In the genomic region with DNA sequence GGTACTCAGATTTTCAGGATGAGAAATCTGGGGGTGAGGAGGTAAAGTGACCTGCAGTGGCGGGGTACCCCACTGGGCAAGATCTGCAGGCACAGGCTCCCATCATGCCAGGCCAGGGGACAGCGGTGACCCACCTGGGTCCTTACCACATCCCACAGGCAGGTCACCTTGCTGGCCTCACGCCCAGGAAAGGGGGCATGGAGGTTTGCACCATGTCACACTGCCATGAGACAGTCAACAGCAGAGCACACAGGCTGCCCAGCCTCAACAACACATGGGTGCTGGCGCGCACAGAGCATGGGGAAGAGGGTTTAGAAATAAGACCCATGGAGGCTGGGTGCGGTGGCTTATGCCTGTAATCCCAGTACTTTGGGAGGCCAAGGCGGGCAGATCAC, we compare ENCODE assay signal across 17 cellular contexts. TPM values are rescaled to one million over a fixed set of nuclear protein-coding genes. Genes with fewer than 3 reads are reported as not detected.
A peak's percentile ranks its signal among the peaks of the same experiment; 100 is the strongest.
DNase-seq lines count a peak whose midpoint lies in the region; ATAC-seq and TF ChIP-seq lines count a peak whose summit lies in the region.
"Had no signal": no experiment of that assay in that cellular context is flagged by ENCODE, and none has a peak within 500 bp of the region (broad histone marks: within the 10 kb centered on the region; RNA-seq: fewer than 3 reads in every experiment).

No MANE protein-coding gene starts in this region.

- no peak for TF ChIP-seq CTCF in left ventricle myocardium inferior (IDR thresholded peaks at IDR 0.05; ENCODE audit: borderline replicate concordance)
- no peak for TF ChIP-seq CTCF in glutamatergic neuron (IDR thresholded peaks at IDR 0.05; ENCODE audit: partially characterized antibody, unreplicated experiment)
- no peak for TF ChIP-seq CTCF in psoas muscle (IDR thresholded peaks at IDR 0.05)

- intact Hi-C loops in left ventricle myocardium inferior (cut with micrococcal nuclease) (no loop called here), cardiac septum (cut with DNase I) (no loop called here), psoas muscle (cut with DNase I) (loop anchor here in 1 of 2 donors (5.0 kb wide), 1 partner anchor 165 kb away; no protein-coding TSS in a partner anchor)

- H3K27ac Mint-ChIP-seq in glutamatergic neuron (ENCODE audit: unreplicated experiment): peak overlapping the region; percentile 9
- H3K27ac Mint-ChIP-seq: CD4-positive, alpha-beta memory T cell had no signal

- no peaks in the 10 kb centered on the region for H3K36me3 Mint-ChIP-seq in glutamatergic neuron (ENCODE audit: unreplicated experiment)
- H3K36me3 Mint-ChIP-seq: CD4-positive, alpha-beta memory T cell had no signal

- H3K27ac ChIP-seq in left ventricle myocardium inferior (replicated peaks) (peak overlapping the region; percentile 93), psoas muscle (peak overlapping the region; percentile 66)

- no peak for DNase-seq in left ventricle myocardium inferior
- no peak for DNase-seq in cardiac septum (ENCODE audit: low spot score)
- DNase-seq in glutamatergic neuron: no peak
- no peak for DNase-seq in psoas muscle
- DNase-seq in activated naive CD4-positive, alpha-beta T cell (lab: John Stamatoyannopoulos, UW): no peak
- no peak for DNase-seq in stimulated activated CD4-positive, alpha-beta T cell treated with anti-CD3 and anti-CD28 coated beads, Interleukin-4, amount 100 ng/mL, for 1 hour
- no peak for DNase-seq in AG08395 (ENCODE audit: low spot score)
- DNase-seq: CD4-positive, alpha-beta memory T cell; DMS153; GF-D8; KBM-7; NCI-H1105; NCI-H2081; NCI-H2171 treated with DMSO at 0.1 percent for 48 hours; NCI-H446 treated with DMSO at 0.1 percent for 48 hours; SHP77 had no signal

- no peaks in the 10 kb centered on the region for H3K27me3 ChIP-seq in left ventricle myocardium inferior (ENCODE audit: low read depth)
- H3K27me3 ChIP-seq in psoas muscle (ENCODE audit: insufficient read depth in 3 of 3, low read length in 2 of 3): no peaks in the 10 kb centered on the region

- peaks cover 2% of the 10 kb centered on the region for H3K9me3 Mint-ChIP-seq in glutamatergic neuron (ENCODE audit: unreplicated experiment)
- H3K9me3 Mint-ChIP-seq: CD4-positive, alpha-beta memory T cell had no signal

- H3K4me3 ChIP-seq in left ventricle myocardium inferior (peak overlapping the region; percentile 49), psoas muscle (no peak overlapping the region)

- H3K4me1 ChIP-seq in left ventricle myocardium inferior (peaks cover 75% of the 10 kb centered on the region), psoas muscle (no peaks in the 10 kb centered on the region)

- no peak for ATAC-seq in psoas muscle

- no peaks in the 10 kb centered on the region for H3K9me3 ChIP-seq in left ventricle myocardium inferior (replicated peaks)
- no peaks in the 10 kb centered on the region for H3K9me3 ChIP-seq in psoas muscle

- H3K4me3 Mint-ChIP-seq in glutamatergic neuron (ENCODE audit: unreplicated experiment): no peak overlapping the region
- H3K4me3 Mint-ChIP-seq: CD4-positive, alpha-beta memory T cell had no signal

- peaks cover 16% of the 10 kb centered on the region for H3K4me1 Mint-ChIP-seq in glutamatergic neuron (ENCODE audit: low read depth, unreplicated experiment)

- no peaks in the 10 kb centered on the region for H3K27me3 Mint-ChIP-seq in glutamatergic neuron (ENCODE audit: unreplicated experiment)
- H3K27me3 Mint-ChIP-seq: CD4-positive, alpha-beta memory T cell had no signal

- WGBS in psoas muscle, 3 donors: 87 to 93% (median 92%) methylated on average over 7 of the region's 7 CpGs

- H3K36me3 ChIP-seq in left ventricle myocardium inferior: no peaks in the 10 kb centered on the region
- no peaks in the 10 kb centered on the region for H3K36me3 ChIP-seq in psoas muscle (ENCODE audit: insufficient read depth in 1 of 2, low read depth in 1 of 2)

RNA-seq across cellular contexts. Expression of gene PKD1L1, which starts 0.9 kb away (rescaled TPM):
- total RNA-seq in left ventricle myocardium inferior: 1.5 TPM
- 2.5 TPM for total RNA-seq in cardiac septum
- 0.17 TPM for total RNA-seq in glutamatergic neuron (ENCODE audit: unreplicated experiment)
- 1 to 10 TPM in 3 of 4 donors, under 1 TPM in 1; 0.58 to 1.4 (median 1.1) TPM for total RNA-seq in psoas muscle
- under 1 TPM; 0.56 to 0.79 (median 0.73) TPM for polyA plus RNA-seq in psoas muscle
- total RNA-seq: A172 had no signal
- polyA plus RNA-seq: CD4-positive, alpha-beta memory T cell had no signal

RNA-seq across cellular contexts. Expression of gene HUS1, which starts 32.1 kb away (rescaled TPM):
- total RNA-seq in left ventricle myocardium inferior: 26.4 TPM
- 24.1 TPM for total RNA-seq in cardiac septum
- 40.6 TPM for total RNA-seq in glutamatergic neuron (ENCODE audit: unreplicated experiment)
- total RNA-seq in psoas muscle: 10 to 100 TPM; 26.3 to 30.7 (median 27.3) TPM
- polyA plus RNA-seq in psoas muscle: 10 to 100 TPM; 17.8 to 29.8 (median 17.8) TPM
